Comparison of ENCODE assay signal across 8 cellular contexts in the genomic region with DNA sequence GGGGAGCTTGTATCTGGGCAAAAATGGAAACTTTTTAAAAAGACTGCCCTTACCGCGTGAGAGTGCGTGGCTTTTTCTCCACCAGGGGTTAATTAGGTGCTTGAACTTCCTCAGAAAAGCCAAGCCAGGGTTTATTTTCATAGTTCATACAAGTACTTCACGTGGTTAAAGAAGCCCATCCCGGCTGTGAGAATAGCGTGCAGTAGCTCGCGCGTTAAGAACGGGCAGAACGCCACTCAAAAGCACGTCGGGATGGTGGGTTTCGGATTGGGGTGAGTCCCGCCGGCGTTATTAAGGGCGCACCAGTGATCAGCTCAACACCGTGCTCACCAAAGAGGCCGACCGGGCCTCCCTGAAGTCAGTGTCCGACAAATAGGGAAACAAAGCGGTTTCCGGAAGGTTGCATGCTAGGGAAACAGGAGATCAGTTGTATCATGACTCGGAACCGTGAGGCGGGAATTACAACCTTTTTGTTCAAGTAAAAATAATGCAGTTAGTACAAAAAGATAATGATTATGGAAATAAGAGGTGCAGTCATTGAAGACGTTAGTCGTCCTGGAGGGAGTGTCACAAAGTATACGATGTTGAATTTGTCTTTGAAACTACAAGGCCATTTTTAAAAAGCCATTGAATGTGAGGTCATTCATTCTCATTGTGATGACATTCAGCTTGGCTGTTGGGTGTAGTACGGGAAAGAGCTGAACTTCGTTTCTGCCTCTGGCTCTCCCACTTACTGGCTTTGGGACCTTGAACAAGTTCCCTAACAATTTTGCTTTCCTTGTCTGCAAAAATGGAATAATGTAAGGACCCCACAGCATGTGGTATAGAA. TPM values are rescaled to one million over a fixed set of nuclear protein-coding genes. Genes with fewer than 3 reads are reported as not detected.
DNase-seq lines count a peak whose midpoint lies in the region; ATAC-seq and TF ChIP-seq lines count a peak whose summit lies in the region.

No MANE protein-coding gene starts in this region.

- no peak for TF ChIP-seq POLR2A in breast epithelium (IDR thresholded peaks at IDR 0.05)

- H3K27ac ChIP-seq in HL-60 (replicated peaks) (peak overlapping the region; percentile 87), breast epithelium (peak overlapping the region; percentile 94 to 98), layer of hippocampus (ENCODE audit: low read depth, low read length) (peak overlapping the region; percentile 82)

- no peak for TF ChIP-seq CTCF in HL-60 (IDR thresholded peaks at IDR 0.05; ENCODE audit: insufficient read depth, low read length)
- no peak for TF ChIP-seq CTCF in breast epithelium (IDR thresholded peaks at IDR 0.05)

- H3K4me3 ChIP-seq in HL-60 (replicated peaks; ENCODE audit: insufficient read depth, low read length) = peak overlapping the region; percentile 50
- H3K4me3 ChIP-seq in breast epithelium = peak overlapping the region; percentile 63 to 71 (median 69)

- intact Hi-C loops in breast epithelium (cut with DNase I; ENCODE audit: low total_unique reads) = no loop called here

- peak; percentile 26 for ATAC-seq in GM21390 (IDR thresholded peaks at IDR 0.05; ENCODE audit: unreplicated experiment)

- H3K27me3 ChIP-seq in HL-60 (ENCODE audit: insufficient read depth, poor library complexity, severe bottlenecking) (no peaks in the 10 kb centered on the region), breast epithelium (no peaks in the 10 kb centered on the region), layer of hippocampus (ENCODE audit: control insufficient read depth, insufficient read depth, low read length) (no peaks in the 10 kb centered on the region)

- no peaks in the 10 kb centered on the region for H3K9me3 ChIP-seq in breast epithelium

- DNase-seq in Daoy (ENCODE audit: low read depth) (peak; percentile 67), HL-60 (ENCODE audit: low read depth in 1 of 2, low spot score in 1 of 2) (peak in 1 of 2 experiments; percentile 57), SIG-M5 (lab: John Stamatoyannopoulos, UW) (peak; percentile 62), breast epithelium (ENCODE audit: low spot score in 2 of 2) (peak in 1 of 2 donors; percentile 52), retina (no peak)
- DNase-seq in stimulated activated CD4-positive, alpha-beta T cell treated with anti-CD3 and anti-CD28 coated beads, TNF-alpha, amount 100 ng/mL, for 48 hours (ENCODE audit: low read depth in 3 of 3) = peak in 2 of 3 donors; percentile 17 to 23

- H3K36me3 ChIP-seq in breast epithelium = no peaks in the 10 kb centered on the region

- H3K4me1 ChIP-seq in breast epithelium = no peaks in the 10 kb centered on the region

RNA-seq across cellular contexts. Expression of gene SETD9, which starts 0.9 kb away (rescaled TPM):
- 28.4 and 57.0 TPM in 2 replicates for total RNA-seq in Daoy (2014; rRNA removed; shearing (Covaris generic))
- 10 to 100 TPM; 13.5 to 21.0 (median 17.3) TPM for total RNA-seq in breast epithelium

RNA-seq across cellular contexts. Expression of gene MIER3, which starts 41.6 kb away (rescaled TPM):
- 21.0 and 31.7 TPM in 2 replicates for total RNA-seq in Daoy (2014; rRNA removed; shearing (Covaris generic))
- total RNA-seq in breast epithelium = 10 to 100 TPM; 18.1 to 43.2 (median 33.1) TPM
